12 cellular contexts compared by ENCODE assay signal in genomic region chr5:9468070-9468388, GRCh38.
DNase-seq lines count a peak whose midpoint lies in the region; ATAC-seq and TF ChIP-seq lines count a peak whose summit lies in the region.
"Had no signal": no experiment of that assay in that cellular context is flagged by ENCODE, and none has a peak within 500 bp of the region (broad histone marks: within the 10 kb centered on the region; RNA-seq: fewer than 3 reads in every experiment).

No MANE protein-coding gene starts in this region.

- no peak overlapping the region for H2BK120ac ChIP-seq in H9 (ENCODE audit: low read depth, low read length, poor library complexity, severe bottlenecking)

- no peaks in the 10 kb centered on the region for H3K9me3 Mint-ChIP-seq in H9
- peaks cover 8% of the 10 kb centered on the region for H3K9me3 Mint-ChIP-seq in activated T-helper 17 cell treated with anti-CD3 and anti-CD28 coated beads, Interleukin-2, amount 50 U/mL, for 72 hours

- no peak overlapping the region for H2AFZ ChIP-seq in H9 (ENCODE audit: low read length)

- no peaks in the 10 kb centered on the region for H4K20me1 ChIP-seq in H9 (ENCODE audit: control insufficient read depth, insufficient read depth, insufficient read length)

- no peak overlapping the region for H3K18ac ChIP-seq in H9 (ENCODE audit: insufficient read length, low read depth, low read length)

- H3K23ac ChIP-seq in H9 (ENCODE audit: insufficient read length, low read depth, low read length): no peak overlapping the region

- no peaks in the 10 kb centered on the region for H3K79me2 ChIP-seq in H9 (ENCODE audit: insufficient read depth, low read length)

- H3K9me3 ChIP-seq in H9 (ENCODE audit: control insufficient read depth, low read depth, low read length): no peaks in the 10 kb centered on the region
- H3K9me3 ChIP-seq: testis had no signal

- H3T11ph ChIP-seq in H9 (ENCODE audit: low read length): no peak overlapping the region

- no peaks in the 10 kb centered on the region for H3K36me3 Mint-ChIP-seq in H9 (ENCODE audit: insufficient read depth in 1 of 3, low read depth in 3 of 3)
- no peaks in the 10 kb centered on the region for H3K36me3 Mint-ChIP-seq in activated T-helper 17 cell treated with anti-CD3 and anti-CD28 coated beads, Interleukin-2, amount 50 U/mL, for 72 hours (ENCODE audit: low read depth)

- no peak overlapping the region for H2BK12ac ChIP-seq in H9 (ENCODE audit: insufficient read length, low read depth, low read length)

- H2AK5ac ChIP-seq in H9 (ENCODE audit: insufficient read length, low read length): no peak overlapping the region

- H3K79me1 ChIP-seq in H9 (ENCODE audit: insufficient read depth, low read depth, low read length, poor library complexity, severe bottlenecking): no peaks in the 10 kb centered on the region

- no peaks in the 10 kb centered on the region for H3K23me2 ChIP-seq in H9 (ENCODE audit: insufficient read length, low read depth, low read length, poor library complexity, severe bottlenecking)

- H3K4me1 Mint-ChIP-seq in H9: peaks cover 4 to 6% of the 10 kb centered on the region in 2 experiments; a peak in 2 of 4 replicates
- H3K4me1 Mint-ChIP-seq in activated T-helper 17 cell treated with anti-CD3 and anti-CD28 coated beads, Interleukin-2, amount 50 U/mL, for 72 hours: no peaks in the 10 kb centered on the region

- H2BK5ac ChIP-seq in H9 (ENCODE audit: insufficient read length, low read length): no peak overlapping the region

- no peak overlapping the region for H4K91ac ChIP-seq in H9 (ENCODE audit: insufficient read length, low read depth, low read length)

- no peak overlapping the region for H3K9ac ChIP-seq in H9 (ENCODE audit: extremely low read depth, insufficient read length, low read length)

- no peak for DNase-seq in H9
- peak; percentile 15 for DNase-seq in globus pallidus (ENCODE audit: low spot score)
- DNase-seq in substantia nigra (lab: John Stamatoyannopoulos, UW): peak in 5 of 49 donors; percentile 6 to 13 (median 9)
- no peak for DNase-seq in cerebellar cortex (ENCODE audit: low spot score)
- DNase-seq in Right ventricle myocardium superior: no peak
- DNase-seq: activated CD4-positive, alpha-beta T cell treated with anti-CD3 and anti-CD28 coated beads, Interleukin-2, amount 50 U/mL, for 1 hour; left ventricle myocardium superior; stimulated activated CD4-positive, alpha-beta T cell treated with anti-CD3 and anti-CD28 coated beads, Interleukin-15, amount 100 ng/mL, for 24 hours; testis had no signal

- H3K56ac ChIP-seq in H9 (ENCODE audit: insufficient read length, low read depth, low read length): no peak overlapping the region

- H4K8ac ChIP-seq in H9 (replicated peaks; ENCODE audit: insufficient read length, low read depth, low read length): no peak overlapping the region

- no CpG with 5 or more reads among the region's 4 CpGs for WGBS in H9 (ENCODE audit: extremely low coverage, insufficient read length, low lambda C conversion rate)

- TF ChIP-seq CTCF in H9 (conservative IDR thresholded peaks at IDR 0.05): no peak

- H3K27ac ChIP-seq in H9 (ENCODE audit: insufficient read length, low read depth, low read length) (no peak overlapping the region), substantia nigra (ENCODE audit: low read depth, low read length, poor library complexity, severe bottlenecking) (peak overlapping the region; percentile 28)
- H3K27ac ChIP-seq: testis had no signal

- H3K4me1 ChIP-seq in H9 (ENCODE audit: insufficient read depth, low read length): no peaks in the 10 kb centered on the region
- H3K4me1 ChIP-seq: testis had no signal

- H3K4me2 ChIP-seq in H9 (ENCODE audit: insufficient read depth, insufficient read length, low read length): no peak overlapping the region

- H3K27ac Mint-ChIP-seq in H9: peak overlapping the region in 2 of 3 experiments; percentile 79 to 82; a peak in 2 of 7 replicates
- H3K27ac Mint-ChIP-seq in activated T-helper 17 cell treated with anti-CD3 and anti-CD28 coated beads, Interleukin-2, amount 50 U/mL, for 72 hours: no peak overlapping the region

- H3K4ac ChIP-seq in H9 (ENCODE audit: low read depth, low read length): no peak overlapping the region

- no peaks in the 10 kb centered on the region for H3K27me3 Mint-ChIP-seq in H9 (ENCODE audit: low read depth)
- no peaks in the 10 kb centered on the region for H3K27me3 Mint-ChIP-seq in activated T-helper 17 cell treated with anti-CD3 and anti-CD28 coated beads, Interleukin-2, amount 50 U/mL, for 72 hours

- no peaks in the 10 kb centered on the region for H3K27me3 ChIP-seq in H9 (ENCODE audit: insufficient read depth, low read length)
- H3K27me3 ChIP-seq: testis had no signal

- no peak overlapping the region for H2BK20ac ChIP-seq in H9 (ENCODE audit: low read depth, low read length, poor library complexity, severe bottlenecking)

- no peak overlapping the region for H4K5ac ChIP-seq in H9 (ENCODE audit: insufficient read length, low read depth, low read length)

- peak; percentile 29 for ATAC-seq in activated T-helper 17 cell treated with anti-CD3 and anti-CD28 coated beads, Interleukin-2, amount 50 U/mL, for 72 hours (replicated peaks)
- ATAC-seq in HG02798 (IDR thresholded peaks at IDR 0.05; ENCODE audit: poor library complexity, unreplicated experiment) (no peak), GM18520 (IDR thresholded peaks at IDR 0.05; ENCODE audit: unreplicated experiment) (no peak), Right ventricle myocardium superior (ENCODE audit: poor library complexity) (no peak)

- H2BK15ac ChIP-seq in H9 (ENCODE audit: low read depth, low read length): no peak overlapping the region

- H3K4me3 Mint-ChIP-seq in H9: no peak overlapping the region
- H3K4me3 Mint-ChIP-seq in activated T-helper 17 cell treated with anti-CD3 and anti-CD28 coated beads, Interleukin-2, amount 50 U/mL, for 72 hours: no peak overlapping the region

- intact Hi-C loops in Right ventricle myocardium superior (cut with DNase I): no loop called here

- no peak overlapping the region for H3K14ac ChIP-seq in H9 (ENCODE audit: insufficient read depth, low read length)
